In the genomic region with DNA sequence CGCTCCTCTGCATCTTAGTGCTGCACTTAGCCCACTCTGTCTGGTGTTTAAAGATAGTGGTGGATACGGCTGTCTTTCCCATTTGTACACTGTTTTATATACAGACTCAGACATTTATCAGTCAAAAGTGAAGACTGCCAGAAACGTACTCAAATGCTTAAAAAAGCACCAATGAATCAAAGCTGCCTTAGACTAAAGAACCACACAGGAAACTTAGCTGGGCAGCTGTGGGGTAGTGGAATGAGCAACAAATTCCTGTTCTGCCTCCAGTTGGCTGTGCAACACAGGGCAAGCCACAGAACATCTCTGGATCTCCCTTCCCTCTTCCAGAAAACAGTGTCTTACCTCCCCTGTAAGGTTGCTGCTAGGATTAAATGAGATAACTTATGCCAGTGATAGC, we compare ENCODE assay signal across 10 cellular contexts.
DNase-seq lines count a peak whose midpoint lies in the region; TF ChIP-seq lines count a peak whose summit lies in the region.
"Had no signal": no experiment of that assay in that cellular context is flagged by ENCODE, and none has a peak within 500 bp of the region (broad histone marks: within the 10 kb centered on the region; RNA-seq: fewer than 3 reads in every experiment).

No MANE protein-coding gene starts in this region.

- no peak overlapping the region for H3K4me2 ChIP-seq in GM23248 (ENCODE audit: unreplicated experiment)

- H3K27ac ChIP-seq in GM23248 (no peak overlapping the region), sigmoid colon (peak overlapping the region in 3 of 4 donors; percentile 71 to 79 (median 78)), vagina (no peak overlapping the region)

- H3K27me3 Mint-ChIP-seq in activated naive CD4-positive, alpha-beta T cell treated with anti-CD3 and anti-CD28 coated beads, Interleukin-2, amount 10 ng/mL, durations not matched to agents 7 days and 5 days = peaks cover 3% of the 10 kb centered on the region
- H3K27me3 Mint-ChIP-seq: activated B cell treated with CpG ODN at 0.5 μM for 24 hours had no signal

- H4K20me1 ChIP-seq in GM23248 (ENCODE audit: insufficient read depth) = no peaks in the 10 kb centered on the region

- TF ChIP-seq CTCF in GM12865 (IDR thresholded peaks at IDR 0.05; ENCODE audit: insufficient read depth, low read depth, low read length, missing control alignments) = no peak
- no peak for TF ChIP-seq CTCF in sigmoid colon (IDR thresholded peaks at IDR 0.05)
- TF ChIP-seq CTCF in vagina (IDR thresholded peaks at IDR 0.05) = no peak

- H3K79me2 ChIP-seq in GM23248 (ENCODE audit: insufficient read depth) = no peaks in the 10 kb centered on the region

- H3K27ac Mint-ChIP-seq in activated naive CD4-positive, alpha-beta T cell treated with anti-CD3 and anti-CD28 coated beads, Interleukin-2, amount 10 ng/mL, durations not matched to agents 7 days and 5 days = no peak overlapping the region
- H3K27ac Mint-ChIP-seq: activated B cell treated with CpG ODN at 0.5 μM for 24 hours had no signal

- no peaks in the 10 kb centered on the region for H3K36me3 Mint-ChIP-seq in activated naive CD4-positive, alpha-beta T cell treated with anti-CD3 and anti-CD28 coated beads, Interleukin-2, amount 10 ng/mL, durations not matched to agents 7 days and 5 days
- H3K36me3 Mint-ChIP-seq: naive B cell had no signal

- DNase-seq in GM12865 (ENCODE audit: low read depth) (peak; percentile 57), GM23248 (peak; percentile 57), sigmoid colon (no peak), AML-193 (lab: John Stamatoyannopoulos, UW) (no peak), NCI-H146 (lab: John Stamatoyannopoulos, UW) (no peak), vagina (ENCODE audit: extremely low spot score in 2 of 2) (no peak)
- peak; percentile 32 for DNase-seq in activated naive CD4-positive, alpha-beta T cell treated with anti-CD3 and anti-CD28 coated beads, Interleukin-2, amount 10 ng/mL, durations not matched to agents 7 days and 5 days
- DNase-seq: activated B cell treated with CpG ODN at 0.5 μM for 24 hours, naive B cell had no signal

- H3K9me3 Mint-ChIP-seq in activated naive CD4-positive, alpha-beta T cell treated with anti-CD3 and anti-CD28 coated beads, Interleukin-2, amount 10 ng/mL, durations not matched to agents 7 days and 5 days = no peaks in the 10 kb centered on the region
- H3K9me3 Mint-ChIP-seq: activated B cell treated with CpG ODN at 0.5 μM for 24 hours, naive B cell had no signal

- H3K4me1 ChIP-seq in GM23248 (ENCODE audit: insufficient read depth) = peaks cover 30% of the 10 kb centered on the region
- peaks cover 0 to 82% (median 71%) of the 10 kb centered on the region in 4 donors for H3K4me1 ChIP-seq in sigmoid colon
- H3K4me1 ChIP-seq in vagina = peaks cover 5% of the 10 kb centered on the region

- intact Hi-C loops in sigmoid colon (cut with DNase I) (no loop called here), vagina (cut with DNase I) (no loop called here)

- whole genome bisulfite sequencing in GM23248 (ENCODE audit: low coverage in 1 of 2, low lambda C conversion rate in 2 of 2, missing lambda C conversion rate in 2 of 2), 2 experiments = 53 to 61% methylated on average over 3 of the region's 3 CpGs
- 57 to 82% methylated on average over 3 of the region's 3 CpGs for WGBS in sigmoid colon, 2 donors

- H3K9ac ChIP-seq in GM23248 = no peak overlapping the region

- H3K27me3 ChIP-seq in GM23248 (replicated peaks; ENCODE audit: insufficient read depth) (no peaks in the 10 kb centered on the region), sigmoid colon (no peaks in the 10 kb centered on the region), vagina (no peaks in the 10 kb centered on the region)

- 0 out of 2 replicates have a peak, but pooled peaks cover 7% of the 10 kb centered on the region for H3F3A ChIP-seq in GM23248 (ENCODE audit: insufficient read depth)

- H3K9me3 ChIP-seq in GM23248 (ENCODE audit: low read depth) (no peaks in the 10 kb centered on the region), sigmoid colon (no peaks in the 10 kb centered on the region), vagina (no peaks in the 10 kb centered on the region)

- no peak overlapping the region for H3K4me3 Mint-ChIP-seq in activated naive CD4-positive, alpha-beta T cell treated with anti-CD3 and anti-CD28 coated beads, Interleukin-2, amount 10 ng/mL, durations not matched to agents 7 days and 5 days
- H3K4me3 Mint-ChIP-seq: activated B cell treated with CpG ODN at 0.5 μM for 24 hours, naive B cell had no signal

- CTCF ChIA-PET in activated naive CD4-positive, alpha-beta T cell treated with anti-CD3 and anti-CD28 coated beads, Interleukin-2, amount 10 ng/mL, durations not matched to agents 7 days and 5 days (lab: Charles Lee) = interaction anchor here (1.2 to 1.5 kb wide), 2 partner anchors 40 to 77 kb away, joined by 3 to 4 read pairs; no protein-coding TSS in a partner anchor

- H3K36me3 ChIP-seq in GM23248 (ENCODE audit: low read depth) (no peaks in the 10 kb centered on the region), sigmoid colon (no peaks in the 10 kb centered on the region), vagina (no peaks in the 10 kb centered on the region)

- TF ChIP-seq POLR2A in sigmoid colon (IDR thresholded peaks at IDR 0.05) = no peak
- TF ChIP-seq POLR2A in vagina (IDR thresholded peaks at IDR 0.05) = no peak

- H3K4me3 ChIP-seq in GM12865 (ENCODE audit: low read depth, low read length) = no peak overlapping the region
- no peak overlapping the region for H3K4me3 ChIP-seq in GM23248
- H3K4me3 ChIP-seq in sigmoid colon = no peak overlapping the region
- H3K4me3 ChIP-seq in vagina = no peak overlapping the region
- H3K4me3 ChIP-seq: skin epidermis had no signal

- H3K9me2 ChIP-seq in GM23248 (ENCODE audit: insufficient read depth) = no peaks in the 10 kb centered on the region

- peaks cover 24% of the 10 kb centered on the region for H3K4me1 Mint-ChIP-seq in activated naive CD4-positive, alpha-beta T cell treated with anti-CD3 and anti-CD28 coated beads, Interleukin-2, amount 10 ng/mL, durations not matched to agents 7 days and 5 days

- TF ChIP-seq EP300 in sigmoid colon (IDR thresholded peaks at IDR 0.05) = no peak

- in situ Hi-C loops in GM23248 (cut with MboI) = no loop called here

- H2AFZ ChIP-seq in GM23248 = no peak overlapping the region

Comparison
In these comparisons a context has a peak if more than half of its experiments do, and no peak if none do; other contexts are left out.
1. DNase-seq: peak in GM12865 (single experiment), GM23248 (single experiment) and activated naive CD4-positive, alpha-beta T cell treated with anti-CD3 and anti-CD28 coated beads, Interleukin-2, amount 10 ng/mL, durations not matched to agents 7 days and 5 days (single experiment); none in sigmoid colon (single experiment), AML-193 (0 of 2), NCI-H146 (single experiment) and vagina (0 of 2).
2. H3K27ac ChIP-seq: peak in sigmoid colon (3 of 4); none in GM23248 (single experiment) and vagina (single experiment).